Comparison of ENCODE assay signal across 17 cellular contexts in the genomic region with DNA sequence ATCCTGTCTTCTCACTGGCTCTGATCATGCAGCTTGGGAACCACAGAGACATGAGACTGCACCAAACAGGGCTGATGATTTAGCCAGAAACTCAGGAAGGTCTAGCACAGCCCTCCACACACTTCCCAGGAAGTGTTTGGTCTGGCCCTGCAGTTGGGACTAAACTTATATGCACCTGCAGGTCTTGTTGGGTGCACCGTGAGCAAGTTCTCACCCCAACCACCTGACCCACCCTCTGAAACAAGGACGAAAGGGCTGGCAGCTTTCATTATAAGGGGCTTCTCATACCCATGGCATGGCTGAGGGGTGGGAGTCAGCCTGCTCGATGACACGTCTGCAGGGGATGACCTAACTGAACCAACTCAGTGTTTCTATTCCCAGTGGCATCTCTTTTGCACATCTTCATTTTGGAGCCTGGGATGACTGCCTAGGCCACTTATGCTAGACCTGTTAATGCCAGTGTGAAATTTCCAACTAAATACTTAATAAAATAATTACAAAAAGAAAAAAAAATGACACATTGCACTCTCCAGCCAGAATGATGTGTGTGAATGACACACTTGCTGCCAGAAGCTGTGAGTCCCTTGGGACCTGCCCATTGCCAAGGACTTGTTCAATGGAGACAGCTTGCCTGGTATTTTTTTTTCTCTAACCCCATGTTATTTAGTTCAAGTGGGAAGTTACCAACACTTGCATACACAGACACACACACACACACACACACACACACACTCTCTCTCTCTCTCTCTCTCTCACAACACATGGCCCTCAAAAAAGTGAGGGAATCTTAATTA.
DNase-seq lines count a peak whose midpoint lies in the region; ATAC-seq, FAIRE-seq and TF ChIP-seq lines count a peak whose summit lies in the region.
"Had no signal": no experiment of that assay in that cellular context is flagged by ENCODE, and none has a peak within 500 bp of the region (broad histone marks: within the 10 kb centered on the region; RNA-seq: fewer than 3 reads in every experiment).

No MANE protein-coding gene starts in this region.

- no peak for TF ChIP-seq CTCF in A673 (conservative IDR thresholded peaks at IDR 0.05; ENCODE audit: low read depth, low read length)
- no peak for TF ChIP-seq CTCF in BE2C (IDR thresholded peaks at IDR 0.05; ENCODE audit: low read depth, low read length)
- no peak for TF ChIP-seq CTCF in bronchial epithelial cell (IDR thresholded peaks at IDR 0.05; ENCODE audit: insufficient read depth, low read length, severe bottlenecking)

- in situ Hi-C loops in KBM-7 (cut with MboI; ENCODE audit: low pct_unique_long_range_greater_than_20kb, low sequenced_read_pairs): no loop called here

- DNase-seq in A673 (ENCODE audit: low spot score): peak; percentile 39
- DNase-seq in BE2C: peak; percentile 50
- DNase-seq in NCI-H1694 treated with DMSO at 0.1 percent for 48 hours (lab: John Stamatoyannopoulos, UW): peak; percentile 43
- DNase-seq in bronchial epithelial cell (ENCODE audit: low read depth): no peak
- no peak for DNase-seq in KBM-7
- no peak for DNase-seq in activated naive CD4-positive, alpha-beta T cell (lab: John Stamatoyannopoulos, UW)
- DNase-seq: CD4-positive, alpha-beta T cell; DMS79; NCI-H1092; NCI-H187; NCI-H2227 treated with DMSO at 0.1 percent for 48 hours; NCI-H524 treated with DMSO at 0.1 percent for 48 hours; OCI-M1; RPMI8226 had no signal

- POLR2A ChIA-PET in A673 (lab: Charles Lee; ENCODE audit: low non-redundant PET): no interaction called here

- no peak for ATAC-seq in GM19324 (IDR thresholded peaks at IDR 0.05; ENCODE audit: low FRiP score, unreplicated experiment)
- ATAC-seq: HCT116 had no signal

- peak; percentile 86 for FAIRE-seq in bronchial epithelial cell (lab: Jason Lieb, UNC)

- no TSS peak for BruUV-seq in A673 (replicated peaks; lab: Mats Ljungman, UMichigan)

- H3K27ac ChIP-seq in A673 (ENCODE audit: low read depth, low read length, poor library complexity, severe bottlenecking): no peak overlapping the region
- H3K27ac ChIP-seq: KMS-11 had no signal

- H3K4me1 ChIP-seq in A673 (ENCODE audit: insufficient read depth, low read length, poor library complexity, severe bottlenecking) (no peaks in the 10 kb centered on the region), BE2C (peaks cover 2% of the 10 kb centered on the region; the same call in 1 of the 2 replicates)

- intact Hi-C loops in A673 (cut with micrococcal nuclease; ENCODE audit: unreplicated experiment): loop anchor here (10.0 kb wide), 1 partner anchor 609 kb away; no protein-coding TSS in a partner anchor

- no peaks in the 10 kb centered on the region for H3K27me3 ChIP-seq in A673 (replicated peaks; ENCODE audit: insufficient read depth, low read depth, low read length, poor library complexity)
- H3K27me3 ChIP-seq in BE2C: no peaks in the 10 kb centered on the region
- H3K27me3 ChIP-seq in bronchial epithelial cell (ENCODE audit: control insufficient read depth, insufficient read depth, low read length): no peaks in the 10 kb centered on the region

- no peaks in the 10 kb centered on the region for H3K36me3 ChIP-seq in A673 (ENCODE audit: insufficient read depth, low read length, poor library complexity, severe bottlenecking)
- no peaks in the 10 kb centered on the region; the same call in 1 of the 2 replicates for H3K36me3 ChIP-seq in BE2C
- H3K36me3 ChIP-seq in bronchial epithelial cell (ENCODE audit: control insufficient read depth, insufficient read depth, low read length): peaks cover 3% of the 10 kb centered on the region

- H3K4me3 ChIP-seq in A673 (ENCODE audit: low read depth, low read length, poor library complexity, severe bottlenecking) (no peak overlapping the region), BE2C (ENCODE audit: low read depth, low read length) (no peak overlapping the region), bronchial epithelial cell (ENCODE audit: low read depth, low read length) (no peak overlapping the region)

- CTCF ChIA-PET in A673 (lab: Charles Lee): no interaction called here

- no peaks in the 10 kb centered on the region for H3K9me3 ChIP-seq in A673 (ENCODE audit: low read depth, low read length, poor library complexity, severe bottlenecking)
- no peaks in the 10 kb centered on the region for H3K9me3 ChIP-seq in BE2C

Comparison
In these comparisons a context has a peak if more than half of its experiments do, and no peak if none do; other contexts are left out.
1. DNase-seq: peak in A673 (single experiment), BE2C (single experiment) and NCI-H1694 treated with DMSO at 0.1 percent for 48 hours (single experiment); none in bronchial epithelial cell (single experiment), KBM-7 (single experiment) and activated naive CD4-positive, alpha-beta T cell (0 of 4).